In genomic region chr6:30954631-30955366, GRCh38 we compare ENCODE assay signal across 10 cellular contexts. TPM values are rescaled to one million over a fixed set of nuclear protein-coding genes. Genes with fewer than 3 reads are reported as not detected.
DNase-seq lines count a peak whose midpoint lies in the region; ATAC-seq and TF ChIP-seq lines count a peak whose summit lies in the region.
"Had no signal": no experiment of that assay in that cellular context is flagged by ENCODE, and none has a peak within 500 bp of the region (broad histone marks: within the 10 kb centered on the region; RNA-seq: fewer than 3 reads in every experiment).

No MANE protein-coding gene starts in this region.

- TF ChIP-seq CTCF in WERI-Rb-1 (IDR thresholded peaks at IDR 0.05; ENCODE audit: low read depth, low read length): no peak

- no peaks in the 10 kb centered on the region for H3K36me3 ChIP-seq in GM23248 (ENCODE audit: low read depth)
- H3K36me3 ChIP-seq in WERI-Rb-1: no peaks in the 10 kb centered on the region
- H3K36me3 ChIP-seq in iPS DF 6.9 (ENCODE audit: control insufficient read depth, insufficient read depth, low read length): no peaks in the 10 kb centered on the region
- H3K36me3 ChIP-seq: prostate gland had no signal

- peak overlapping the region; percentile 70 for H3K4me2 ChIP-seq in GM23248 (ENCODE audit: unreplicated experiment)

- no peaks in the 10 kb centered on the region for H3K9me2 ChIP-seq in GM23248 (ENCODE audit: insufficient read depth)

- H3K27ac ChIP-seq in GM23248 (no peak overlapping the region), WERI-Rb-1 (no peak overlapping the region), iPS DF 6.9 (ENCODE audit: low read length) (no peak overlapping the region)
- H3K27ac ChIP-seq: prostate gland had no signal

- peak; percentile 35 for DNase-seq in GM23248
- DNase-seq in WERI-Rb-1: no peak
- DNase-seq in iPS DF 6.9 (ENCODE audit: low read depth, low spot score): no peak
- no peak for DNase-seq in skeletal muscle cell (ENCODE audit: low read depth)
- DNase-seq in NCI-H1105 treated with DMSO at 0.1 percent for 48 hours (lab: John Stamatoyannopoulos, UW): no peak
- no peak for DNase-seq in stimulated activated CD4-positive, alpha-beta T cell treated with anti-CD3 and anti-CD28 coated beads, Interleukin-4, amount 100 ng/mL, for 1 hour
- no peak for DNase-seq in HK-2 (ENCODE audit: unreplicated experiment)
- DNase-seq: NCI-H1092 treated with DMSO at 0.1 percent for 48 hours had no signal

- H3K79me2 ChIP-seq in GM23248 (ENCODE audit: insufficient read depth): no peaks in the 10 kb centered on the region

- H3K4me1 ChIP-seq in GM23248 (ENCODE audit: insufficient read depth) (0 out of 2 replicates have a peak, but pooled peaks cover 4% of the 10 kb centered on the region), iPS DF 6.9 (ENCODE audit: control insufficient read depth, insufficient read depth, low read length) (peaks cover 1% of the 10 kb centered on the region; the same call in 1 of the 2 replicates)
- H3K4me1 ChIP-seq: prostate gland had no signal

- H3K27me3 ChIP-seq in GM23248 (replicated peaks; ENCODE audit: insufficient read depth): peaks cover 38% of the 10 kb centered on the region
- H3K27me3 ChIP-seq in WERI-Rb-1 (ENCODE audit: insufficient read depth, low read depth, severe bottlenecking): peaks cover 77% of the 10 kb centered on the region
- peaks cover 2% of the 10 kb centered on the region; the same call in 1 of the 2 replicates for H3K27me3 ChIP-seq in iPS DF 6.9 (ENCODE audit: control insufficient read depth, insufficient read depth, low read length)

- H3K4me3 ChIP-seq in GM23248 (peak overlapping the region; percentile 64), WERI-Rb-1 (ENCODE audit: low read depth, low read length) (peak overlapping the region; percentile 60), iPS DF 6.9 (ENCODE audit: low read length) (peak overlapping the region; percentile 39; the same call in 1 of the 2 replicates), skeletal muscle cell (ENCODE audit: low read depth, low read length) (peak overlapping the region; percentile 39)

- in situ Hi-C loops in GM23248 (cut with MboI): no loop called here

- WGBS in GM23248 (ENCODE audit: low coverage in 1 of 2, low lambda C conversion rate in 2 of 2, missing lambda C conversion rate in 2 of 2), 2 experiments: 56 to 60% methylated on average over 9 of the region's 9 CpGs
- WGBS in iPS DF 6.9 (ENCODE audit: insufficient coverage, insufficient read length): no CpG with 5 or more reads among the region's 9 CpGs

- H3F3A ChIP-seq in GM23248 (ENCODE audit: insufficient read depth): no peaks in the 10 kb centered on the region

- H2AFZ ChIP-seq in GM23248: peak overlapping the region; percentile 82

- no peak for ATAC-seq in GM21423 (IDR thresholded peaks at IDR 0.05; ENCODE audit: unreplicated experiment)

- no peaks in the 10 kb centered on the region for H4K20me1 ChIP-seq in GM23248 (ENCODE audit: insufficient read depth)

- H3K9ac ChIP-seq in GM23248: peak overlapping the region; percentile 42; the same call in 1 of the 2 replicates

- H3K9me3 ChIP-seq in GM23248 (ENCODE audit: low read depth): no peaks in the 10 kb centered on the region
- peaks cover 13% of the 10 kb centered on the region for H3K9me3 ChIP-seq in WERI-Rb-1 (ENCODE audit: severe bottlenecking)
- no peaks in the 10 kb centered on the region for H3K9me3 ChIP-seq in iPS DF 6.9 (ENCODE audit: control insufficient read depth, insufficient read depth, low read length)
- H3K9me3 ChIP-seq: prostate gland had no signal

RNA-seq across cellular contexts. Expression of gene MUCL3, which starts 14.0 kb away (rescaled TPM):
- not detected in 2 replicates for total RNA-seq in GM23248 (2014; rRNA removed; shearing (Covaris generic))
- not detected in 2 replicates for polyA plus RNA-seq in GM23248 (2016; fragmentation: Nextera tagmentation; extraction: Ambion mirVana)
- total RNA-seq: prostate gland had no signal

RNA-seq across cellular contexts. Expression of gene SFTA2, which starts 22.8 kb away (rescaled TPM):
- total RNA-seq in GM23248 (2014; rRNA removed; shearing (Covaris generic)): not detected in 2 replicates
- not detected in 2 replicates for polyA plus RNA-seq in GM23248 (2016; fragmentation: Nextera tagmentation; extraction: Ambion mirVana)
- total RNA-seq: prostate gland had no signal

RNA-seq across cellular contexts. Expression of gene MUC21, which starts 28.7 kb away (rescaled TPM):
- not detected in 2 replicates for total RNA-seq in GM23248 (2014; rRNA removed; shearing (Covaris generic))
- not detected in 2 replicates for polyA plus RNA-seq in GM23248 (2016; fragmentation: Nextera tagmentation; extraction: Ambion mirVana)

RNA-seq across cellular contexts. Expression of gene VARS2, which starts 40.8 kb away (rescaled TPM):
- total RNA-seq in GM23248 (2014; rRNA removed; shearing (Covaris generic)): 11.9 and 20.8 TPM in 2 replicates
- polyA plus RNA-seq in GM23248 (2016; fragmentation: Nextera tagmentation; extraction: Ambion mirVana): 8.5 and 9.9 TPM in 2 replicates

RNA-seq across cellular contexts. Expression of gene GTF2H4, which starts 46.8 kb away (rescaled TPM):
- 12.8 and 21.7 TPM in 2 replicates for total RNA-seq in GM23248 (2014; rRNA removed; shearing (Covaris generic))
- polyA plus RNA-seq in GM23248 (2016; fragmentation: Nextera tagmentation; extraction: Ambion mirVana): 5.3 and 5.4 TPM in 2 replicates
